In the genomic region with DNA sequence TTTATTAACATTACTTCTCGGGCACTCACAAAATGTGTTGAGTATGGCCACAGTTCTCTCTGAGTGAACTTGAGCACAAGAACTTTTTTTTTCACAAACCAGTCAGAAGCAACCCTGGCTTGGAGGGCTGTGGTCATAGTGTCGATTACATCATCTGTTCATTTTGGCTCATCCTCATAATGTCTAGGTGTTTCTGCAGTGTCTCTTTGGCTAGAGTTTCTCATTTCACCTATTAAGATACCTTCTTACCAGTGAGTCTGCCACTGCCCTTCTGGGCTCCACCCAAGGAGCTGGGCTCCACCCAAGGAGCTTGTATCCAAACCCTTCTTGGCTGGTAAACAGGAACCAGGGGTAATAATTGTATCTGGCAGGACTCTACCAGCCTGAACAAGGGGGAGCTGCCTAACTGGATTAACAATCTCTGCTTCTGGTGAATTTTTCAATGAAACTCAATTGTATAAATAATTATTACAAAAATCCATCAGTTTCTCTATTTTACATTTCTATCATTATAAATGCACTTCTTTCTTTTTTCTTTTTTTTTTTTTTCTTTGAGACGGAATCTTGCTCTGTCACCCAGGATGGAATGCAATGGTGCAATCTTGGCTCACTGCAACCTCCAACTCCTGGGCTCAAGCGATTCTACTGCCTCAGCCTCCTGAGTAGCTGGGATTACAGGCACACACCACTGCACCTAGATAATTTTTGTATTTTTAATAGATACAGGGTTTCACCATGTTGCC, we compare ENCODE assay signal across 25 cellular contexts.
DNase-seq lines count a peak whose midpoint lies in the region; ATAC-seq and TF ChIP-seq lines count a peak whose summit lies in the region.
"Had no signal": no experiment of that assay in that cellular context is flagged by ENCODE, and none has a peak within 500 bp of the region (broad histone marks: within the 10 kb centered on the region; RNA-seq: fewer than 3 reads in every experiment).

No MANE protein-coding gene starts in this region.

- no peaks in the 10 kb centered on the region for H3K36me3 Mint-ChIP-seq in T-helper 2 cell treated with Interferon-gamma antibody and Interleukin-4, amounts not matched to agents 5 μg/mL and 100 μg/mL, for 36 hours (ENCODE audit: low read depth)
- H3K36me3 Mint-ChIP-seq: CD14-positive monocyte; IgD-negative memory B cell; stimulated activated memory B cell treated with anti-CD40 and anti-IgM and Interleukin-4, amounts not matched to agents 10 μg/mL and 1 μg/mL and 100 μg/mL, for 72 hours; type B pancreatic cell had no signal

- H3K27ac Mint-ChIP-seq in T-helper 2 cell treated with Interferon-gamma antibody and Interleukin-4, amounts not matched to agents 5 μg/mL and 100 μg/mL, for 36 hours: no peak overlapping the region
- H3K27ac Mint-ChIP-seq: activated CD4-positive, alpha-beta memory T cell treated with anti-CD3 and anti-CD28 coated beads, Interleukin-2, amount 10 ng/mL, durations not matched to agents 7 days and 5 days; CD14-positive monocyte; IgD-negative memory B cell; stimulated activated memory B cell treated with anti-CD40 and anti-IgM and Interleukin-4, amounts not matched to agents 10 μg/mL and 1 μg/mL and 100 μg/mL, for 72 hours; type B pancreatic cell had no signal

- H3K27me3 Mint-ChIP-seq in T-helper 2 cell treated with Interferon-gamma antibody and Interleukin-4, amounts not matched to agents 5 μg/mL and 100 μg/mL, for 36 hours (ENCODE audit: low read depth): no peaks in the 10 kb centered on the region
- H3K27me3 Mint-ChIP-seq: activated CD4-positive, alpha-beta memory T cell treated with anti-CD3 and anti-CD28 coated beads, Interleukin-2, amount 10 ng/mL, durations not matched to agents 7 days and 5 days; IgD-negative memory B cell; stimulated activated memory B cell treated with anti-CD40 and anti-IgM and Interleukin-4, amounts not matched to agents 10 μg/mL and 1 μg/mL and 100 μg/mL, for 72 hours; type B pancreatic cell had no signal

- in situ Hi-C loops in Caki2 (cut with HindIII; ENCODE audit: low pct_unique_long_range_greater_than_20kb, low sequenced_read_pairs) (no loop called here), astrocyte of the spinal cord (cut with HindIII; ENCODE audit: low sequenced_read_pairs) (no loop called here)

- H3K4me3 ChIP-seq in astrocyte of the spinal cord (ENCODE audit: low read depth, low read length): no peak overlapping the region
- H3K4me3 ChIP-seq: heart left ventricle had no signal

- peaks cover 12% of the 10 kb centered on the region for H3K9me3 Mint-ChIP-seq in T-helper 2 cell treated with Interferon-gamma antibody and Interleukin-4, amounts not matched to agents 5 μg/mL and 100 μg/mL, for 36 hours
- H3K9me3 Mint-ChIP-seq: neural crest cell, type B pancreatic cell had no signal

- TF ChIP-seq CTCF in astrocyte of the spinal cord (IDR thresholded peaks at IDR 0.05; ENCODE audit: low read depth, low read length): no peak

- ATAC-seq in HG02763 (IDR thresholded peaks at IDR 0.05; ENCODE audit: unreplicated experiment): no peak
- ATAC-seq: right cardiac atrium; stimulated activated memory B cell treated with anti-CD40 and anti-IgM and Interleukin-4, amounts not matched to agents 10 μg/mL and 1 μg/mL and 100 μg/mL, for 72 hours had no signal

- H3K4me1 Mint-ChIP-seq in T-helper 2 cell treated with Interferon-gamma antibody and Interleukin-4, amounts not matched to agents 5 μg/mL and 100 μg/mL, for 36 hours (ENCODE audit: low read depth): no peaks in the 10 kb centered on the region
- H3K4me1 Mint-ChIP-seq: activated CD4-positive, alpha-beta memory T cell treated with anti-CD3 and anti-CD28 coated beads, Interleukin-2, amount 10 ng/mL, durations not matched to agents 7 days and 5 days; CD14-positive monocyte; IgD-negative memory B cell; neural crest cell; stimulated activated memory B cell treated with anti-CD40 and anti-IgM and Interleukin-4, amounts not matched to agents 10 μg/mL and 1 μg/mL and 100 μg/mL, for 72 hours had no signal

- DNase-seq in Caki2 (ENCODE audit: low read depth) (peak; percentile 2), HT1080 (ENCODE audit: low read depth) (peak; percentile 21), astrocyte of the spinal cord (ENCODE audit: low read depth, low spot score) (peak; percentile 29), iris pigment epithelial cell (ENCODE audit: low read depth) (peak; percentile 62), ecto neural progenitor cell (ENCODE audit: low spot score) (no peak), NCI-H1092 treated with DMSO at 0.1 percent for 48 hours (lab: John Stamatoyannopoulos, UW) (no peak)
- DNase-seq in T-helper 2 cell treated with Interferon-gamma antibody and Interleukin-4, amounts not matched to agents 5 μg/mL and 100 μg/mL, for 36 hours (ENCODE audit: low spot score): no peak
- DNase-seq: activated CD4-positive, alpha-beta memory T cell treated with anti-CD3 and anti-CD28 coated beads, Interleukin-2, amount 10 ng/mL, durations not matched to agents 7 days and 5 days; activated CD4-positive, CD25-positive, alpha-beta regulatory T cell treated with anti-CD3 and anti-CD28 coated beads, Interleukin-2, amount 50 U/mL, for 72 hours; activated CD8-positive, alpha-beta memory T cell treated with anti-CD3 and anti-CD28 coated beads, Interleukin-2, amount 50 U/mL, for 48 hours; activated naive CD4-positive, alpha-beta T cell treated with anti-CD3 and anti-CD28 coated beads, Interleukin-2, amount 50 U/mL, for 16 hours; amygdala; NCI-H1105; NCI-H2029; stimulated activated CD4-positive, alpha-beta T cell treated with anti-CD3 and anti-CD28 coated beads, Interleukin-12 subunit alpha, Interleukin-12 subunit beta, amount 100 ng/mL, for 4 hours; stimulated activated CD4-positive, alpha-beta T cell treated with anti-CD3 and anti-CD28 coated beads, Interleukin-4, amount 100 ng/mL, for 4 hours; substantia nigra had no signal

- H3K4me3 Mint-ChIP-seq in T-helper 2 cell treated with Interferon-gamma antibody and Interleukin-4, amounts not matched to agents 5 μg/mL and 100 μg/mL, for 36 hours: no peak overlapping the region
- H3K4me3 Mint-ChIP-seq: activated CD4-positive, alpha-beta memory T cell treated with anti-CD3 and anti-CD28 coated beads, Interleukin-2, amount 10 ng/mL, durations not matched to agents 7 days and 5 days; CD14-positive monocyte; IgD-negative memory B cell; neural crest cell; stimulated activated memory B cell treated with anti-CD40 and anti-IgM and Interleukin-4, amounts not matched to agents 10 μg/mL and 1 μg/mL and 100 μg/mL, for 72 hours; type B pancreatic cell had no signal

Comparison
In these comparisons a context has a peak if more than half of its experiments do, and no peak if none do; other contexts are left out.
1. DNase-seq: peak in Caki2 (single experiment), HT1080 (single experiment), astrocyte of the spinal cord (single experiment) and iris pigment epithelial cell (single experiment); none in T-helper 2 cell treated with Interferon-gamma antibody and Interleukin-4, amounts not matched to agents 5 μg/mL and 100 μg/mL, for 36 hours (single experiment), ecto neural progenitor cell (single experiment) and NCI-H1092 treated with DMSO at 0.1 percent for 48 hours (single experiment).